1 cellular context compared by ENCODE assay signal in the genomic region with DNA sequence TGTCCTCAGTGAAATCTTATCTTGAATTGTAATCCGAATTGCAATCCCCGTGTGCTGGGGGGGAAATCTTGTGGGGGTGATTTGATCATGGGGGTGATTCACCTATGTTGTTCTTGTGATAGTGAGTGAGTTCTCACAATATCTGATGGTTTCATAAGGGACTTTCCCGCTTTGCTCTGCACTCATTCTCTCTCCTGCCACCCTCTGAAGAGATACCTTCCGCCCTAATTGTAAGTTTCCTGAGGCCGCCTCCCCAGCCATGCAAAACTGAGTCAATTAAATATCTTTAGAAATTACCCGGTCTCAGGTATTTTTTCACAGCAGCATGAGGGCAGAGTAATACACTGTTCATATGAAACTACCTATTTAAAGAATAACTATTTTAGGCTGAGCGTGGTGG.
TF ChIP-seq lines count a peak whose summit lies in the region.

No MANE protein-coding gene starts in this region.

TF ChIP-seq in GM23338, 12 proteins besides CTCF, POLR2A, EP300 and RAD21 (continued from another document):
- TF ChIP-seq, protein P1, sequence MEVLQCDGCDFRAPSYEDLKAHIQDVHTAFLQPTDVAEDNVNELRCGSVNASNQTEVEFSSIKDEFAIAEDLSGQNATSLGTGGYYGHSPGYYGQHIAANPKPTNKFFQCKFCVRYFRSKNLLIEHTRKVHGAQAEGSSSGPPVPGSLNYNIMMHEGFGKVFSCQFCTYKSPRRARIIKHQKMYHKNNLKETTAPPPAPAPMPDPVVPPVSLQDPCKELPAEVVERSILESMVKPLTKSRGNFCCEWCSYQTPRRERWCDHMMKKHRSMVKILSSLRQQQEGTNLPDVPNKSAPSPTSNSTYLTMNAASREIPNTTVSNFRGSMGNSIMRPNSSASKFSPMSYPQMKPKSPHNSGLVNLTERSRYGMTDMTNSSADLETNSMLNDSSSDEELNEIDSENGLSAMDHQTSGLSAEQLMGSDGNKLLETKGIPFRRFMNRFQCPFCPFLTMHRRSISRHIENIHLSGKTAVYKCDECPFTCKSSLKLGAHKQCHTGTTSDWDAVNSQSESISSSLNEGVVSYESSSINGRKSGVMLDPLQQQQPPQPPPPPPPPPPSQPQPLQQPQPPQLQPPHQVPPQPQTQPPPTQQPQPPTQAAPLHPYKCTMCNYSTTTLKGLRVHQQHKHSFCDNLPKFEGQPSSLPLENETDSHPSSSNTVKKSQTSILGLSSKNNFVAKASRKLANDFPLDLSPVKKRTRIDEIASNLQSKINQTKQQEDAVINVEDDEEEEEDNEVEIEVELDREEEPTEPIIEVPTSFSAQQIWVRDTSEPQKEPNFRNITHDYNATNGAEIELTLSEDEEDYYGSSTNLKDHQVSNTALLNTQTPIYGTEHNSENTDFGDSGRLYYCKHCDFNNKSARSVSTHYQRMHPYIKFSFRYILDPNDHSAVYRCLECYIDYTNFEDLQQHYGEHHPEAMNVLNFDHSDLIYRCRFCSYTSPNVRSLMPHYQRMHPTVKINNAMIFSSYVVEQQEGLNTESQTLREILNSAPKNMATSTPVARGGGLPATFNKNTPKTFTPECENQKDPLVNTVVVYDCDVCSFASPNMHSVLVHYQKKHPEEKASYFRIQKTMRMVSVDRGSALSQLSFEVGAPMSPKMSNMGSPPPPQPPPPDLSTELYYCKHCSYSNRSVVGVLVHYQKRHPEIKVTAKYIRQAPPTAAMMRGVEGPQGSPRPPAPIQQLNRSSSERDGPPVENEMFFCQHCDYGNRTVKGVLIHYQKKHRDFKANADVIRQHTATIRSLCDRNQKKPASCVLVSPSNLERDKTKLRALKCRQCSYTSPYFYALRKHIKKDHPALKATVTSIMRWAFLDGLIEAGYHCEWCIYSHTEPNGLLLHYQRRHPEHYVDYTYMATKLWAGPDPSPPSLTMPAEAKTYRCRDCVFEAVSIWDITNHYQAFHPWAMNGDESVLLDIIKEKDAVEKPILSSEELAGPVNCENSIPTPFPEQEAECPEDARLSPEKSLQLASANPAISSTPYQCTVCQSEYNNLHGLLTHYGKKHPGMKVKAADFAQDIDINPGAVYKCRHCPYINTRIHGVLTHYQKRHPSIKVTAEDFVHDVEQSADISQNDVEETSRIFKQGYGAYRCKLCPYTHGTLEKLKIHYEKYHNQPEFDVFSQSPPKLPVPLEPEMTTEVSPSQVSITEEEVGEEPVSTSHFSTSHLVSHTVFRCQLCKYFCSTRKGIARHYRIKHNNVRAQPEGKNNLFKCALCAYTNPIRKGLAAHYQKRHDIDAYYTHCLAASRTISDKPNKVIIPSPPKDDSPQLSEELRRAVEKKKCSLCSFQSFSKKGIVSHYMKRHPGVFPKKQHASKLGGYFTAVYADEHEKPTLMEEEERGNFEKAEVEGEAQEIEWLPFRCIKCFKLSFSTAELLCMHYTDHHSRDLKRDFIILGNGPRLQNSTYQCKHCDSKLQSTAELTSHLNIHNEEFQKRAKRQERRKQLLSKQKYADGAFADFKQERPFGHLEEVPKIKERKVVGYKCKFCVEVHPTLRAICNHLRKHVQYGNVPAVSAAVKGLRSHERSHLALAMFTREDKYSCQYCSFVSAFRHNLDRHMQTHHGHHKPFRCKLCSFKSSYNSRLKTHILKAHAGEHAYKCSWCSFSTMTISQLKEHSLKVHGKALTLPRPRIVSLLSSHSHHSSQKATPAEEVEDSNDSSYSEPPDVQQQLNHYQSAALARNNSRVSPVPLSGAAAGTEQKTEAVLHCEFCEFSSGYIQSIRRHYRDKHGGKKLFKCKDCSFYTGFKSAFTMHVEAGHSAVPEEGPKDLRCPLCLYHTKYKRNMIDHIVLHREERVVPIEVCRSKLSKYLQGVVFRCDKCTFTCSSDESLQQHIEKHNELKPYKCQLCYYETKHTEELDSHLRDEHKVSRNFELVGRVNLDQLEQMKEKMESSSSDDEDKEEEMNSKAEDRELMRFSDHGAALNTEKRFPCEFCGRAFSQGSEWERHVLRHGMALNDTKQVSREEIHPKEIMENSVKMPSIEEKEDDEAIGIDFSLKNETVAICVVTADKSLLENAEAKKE (CRISPR knock-in tag; IDR thresholded peaks at IDR 0.05) = no peak
- TF ChIP-seq ZNF331 (CRISPR knock-in tag; IDR thresholded peaks at IDR 0.05; ENCODE audit: low read depth) (no peak), EZH2 (IDR thresholded peaks at IDR 0.05; ENCODE audit: low read depth, unreplicated experiment) (no peak), STAT1 (IDR thresholded peaks at IDR 0.05; ENCODE audit: unreplicated experiment) (no peak), POLR2AphosphoS5 (IDR thresholded peaks at IDR 0.05; ENCODE audit: low read depth) (no peak), JUNB (IDR thresholded peaks at IDR 0.05; ENCODE audit: unreplicated experiment) (no peak), ZNF114 (CRISPR knock-in tag; IDR thresholded peaks at IDR 0.05) (no peak)
- TF ChIP-seq, protein P2, sequence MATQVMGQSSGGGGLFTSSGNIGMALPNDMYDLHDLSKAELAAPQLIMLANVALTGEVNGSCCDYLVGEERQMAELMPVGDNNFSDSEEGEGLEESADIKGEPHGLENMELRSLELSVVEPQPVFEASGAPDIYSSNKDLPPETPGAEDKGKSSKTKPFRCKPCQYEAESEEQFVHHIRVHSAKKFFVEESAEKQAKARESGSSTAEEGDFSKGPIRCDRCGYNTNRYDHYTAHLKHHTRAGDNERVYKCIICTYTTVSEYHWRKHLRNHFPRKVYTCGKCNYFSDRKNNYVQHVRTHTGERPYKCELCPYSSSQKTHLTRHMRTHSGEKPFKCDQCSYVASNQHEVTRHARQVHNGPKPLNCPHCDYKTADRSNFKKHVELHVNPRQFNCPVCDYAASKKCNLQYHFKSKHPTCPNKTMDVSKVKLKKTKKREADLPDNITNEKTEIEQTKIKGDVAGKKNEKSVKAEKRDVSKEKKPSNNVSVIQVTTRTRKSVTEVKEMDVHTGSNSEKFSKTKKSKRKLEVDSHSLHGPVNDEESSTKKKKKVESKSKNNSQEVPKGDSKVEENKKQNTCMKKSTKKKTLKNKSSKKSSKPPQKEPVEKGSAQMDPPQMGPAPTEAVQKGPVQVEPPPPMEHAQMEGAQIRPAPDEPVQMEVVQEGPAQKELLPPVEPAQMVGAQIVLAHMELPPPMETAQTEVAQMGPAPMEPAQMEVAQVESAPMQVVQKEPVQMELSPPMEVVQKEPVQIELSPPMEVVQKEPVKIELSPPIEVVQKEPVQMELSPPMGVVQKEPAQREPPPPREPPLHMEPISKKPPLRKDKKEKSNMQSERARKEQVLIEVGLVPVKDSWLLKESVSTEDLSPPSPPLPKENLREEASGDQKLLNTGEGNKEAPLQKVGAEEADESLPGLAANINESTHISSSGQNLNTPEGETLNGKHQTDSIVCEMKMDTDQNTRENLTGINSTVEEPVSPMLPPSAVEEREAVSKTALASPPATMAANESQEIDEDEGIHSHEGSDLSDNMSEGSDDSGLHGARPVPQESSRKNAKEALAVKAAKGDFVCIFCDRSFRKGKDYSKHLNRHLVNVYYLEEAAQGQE (IDR thresholded peaks at IDR 0.05; ENCODE audit: unreplicated experiment) = no peak
TF ChIP-seq in GM23338: peak in this region for 0.
